Comparison of ENCODE assay signal across 33 cellular contexts in the genomic region with DNA sequence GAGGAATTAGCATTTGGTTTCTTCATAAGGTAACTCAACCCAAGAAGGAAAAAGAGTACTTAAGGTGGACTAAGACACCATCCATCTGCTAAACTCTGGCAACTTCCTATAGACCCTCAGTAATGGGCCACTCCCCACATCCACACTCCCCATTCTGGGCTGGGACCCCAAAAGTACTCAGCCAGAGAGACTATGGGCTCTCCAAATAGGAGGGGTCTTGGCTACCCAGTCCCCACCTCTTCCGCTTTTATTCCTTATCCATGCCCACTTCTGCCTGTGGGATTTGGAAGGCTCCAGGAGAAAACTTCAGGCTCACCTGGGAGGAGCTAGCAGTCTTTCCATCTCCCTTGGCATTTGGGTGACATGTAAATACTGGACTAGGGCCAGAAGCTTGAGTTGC.
DNase-seq lines count a peak whose midpoint lies in the region; TF ChIP-seq lines count a peak whose summit lies in the region.
"Had no signal": no experiment of that assay in that cellular context is flagged by ENCODE, and none has a peak within 500 bp of the region (broad histone marks: within the 10 kb centered on the region; RNA-seq: fewer than 3 reads in every experiment).

No MANE protein-coding gene starts in this region.

- no peaks in the 10 kb centered on the region for H3K36me3 ChIP-seq in esophagus muscularis mucosa
- H3K36me3 ChIP-seq: BE2C; BLaER1; BLaER1 treated with 17β-estradiol and CSF1 and Interleukin-3, amounts not matched to agents 10 nM and 100 nM had no signal

- no peaks in the 10 kb centered on the region for H3K9me3 ChIP-seq in esophagus muscularis mucosa
- H3K9me3 ChIP-seq: A549; BE2C; BLaER1; BLaER1 treated with 17β-estradiol and CSF1 and Interleukin-3, amounts not matched to agents 10 nM and 100 nM; Caco-2 had no signal

- no peaks in the 10 kb centered on the region for H3K9me3 Mint-ChIP-seq in activated CD4-positive, alpha-beta T cell treated with anti-CD3 and anti-CD28 coated beads, Interleukin-2, amount 10 ng/mL, durations not matched to agents 24 days and 14 days
- H3K9me3 Mint-ChIP-seq: CD4-positive, alpha-beta T cell; CD8-positive, alpha-beta memory T cell; CD8-positive, alpha-beta T cell had no signal

- WGBS in esophagus muscularis mucosa = 93% methylated on average over 1 of the region's 1 CpG

- no peaks in the 10 kb centered on the region for H3K27me3 Mint-ChIP-seq in activated CD4-positive, alpha-beta T cell treated with anti-CD3 and anti-CD28 coated beads, Interleukin-2, amount 10 ng/mL, durations not matched to agents 24 days and 14 days

- H3K4me3 Mint-ChIP-seq in activated CD4-positive, alpha-beta T cell treated with anti-CD3 and anti-CD28 coated beads, Interleukin-2, amount 10 ng/mL, durations not matched to agents 24 days and 14 days = no peak overlapping the region
- H3K4me3 Mint-ChIP-seq: B cell; CD14-positive monocyte; CD4-positive, alpha-beta memory T cell; CD4-positive, alpha-beta T cell; CD4-positive, CD25-positive, alpha-beta regulatory T cell; CD8-positive, alpha-beta memory T cell; CD8-positive, alpha-beta T cell had no signal

- H3K4me1 ChIP-seq in esophagus muscularis mucosa = no peaks in the 10 kb centered on the region
- H3K4me1 ChIP-seq: A549; BE2C; BLaER1; BLaER1 treated with 17β-estradiol and CSF1 and Interleukin-3, amounts not matched to agents 10 nM and 100 nM; Caco-2 had no signal

- peaks cover 0 to 29% (median 0%) of the 10 kb centered on the region in 4 donors for H3K27me3 ChIP-seq in esophagus muscularis mucosa
- H3K27me3 ChIP-seq: BE2C; BLaER1; BLaER1 treated with 17β-estradiol and CSF1 and Interleukin-3, amounts not matched to agents 10 nM and 100 nM had no signal

- no peak overlapping the region for H3K4me3 ChIP-seq in esophagus muscularis mucosa
- H3K4me3 ChIP-seq: A549; BLaER1; BLaER1 treated with 17β-estradiol and CSF1 and Interleukin-3, amounts not matched to agents 10 nM and 100 nM had no signal

- no peak for TF ChIP-seq CTCF in esophagus muscularis mucosa (IDR thresholded peaks at IDR 0.05)

- no peaks in the 10 kb centered on the region for H3K36me3 Mint-ChIP-seq in activated CD4-positive, alpha-beta T cell treated with anti-CD3 and anti-CD28 coated beads, Interleukin-2, amount 10 ng/mL, durations not matched to agents 24 days and 14 days (ENCODE audit: low read depth)
- H3K36me3 Mint-ChIP-seq: CD14-positive monocyte; CD4-positive, alpha-beta memory T cell; CD4-positive, CD25-positive, alpha-beta regulatory T cell; CD8-positive, alpha-beta memory T cell; CD8-positive, alpha-beta T cell had no signal

- DNase-seq in activated CD4-positive, alpha-beta T cell treated with anti-CD3 and anti-CD28 coated beads, Interleukin-2, amount 10 ng/mL, durations not matched to agents 24 days and 14 days = peak; percentile 37
- DNase-seq in activated CD4-positive, alpha-beta T cell treated with anti-CD3 and anti-CD28 coated beads, Interleukin-2, amount 50 U/mL, for 48 hours = no peak
- DNase-seq in D341Med (ENCODE audit: low spot score) (peak; percentile 4), esophagus muscularis mucosa (ENCODE audit: extremely low spot score) (peak; percentile 64), HEK293T (ENCODE audit: extremely low spot score) (no peak), head of caudate nucleus (no peak)
- DNase-seq: 8988T; ACHN; AML-193; BE2C; C1 segment of cervical spinal cord; Caco-2; Calu3; CD4-positive, alpha-beta memory T cell; CD4-positive, alpha-beta T cell; CD4-positive, CD25-positive, alpha-beta regulatory T cell; CD8-positive, alpha-beta memory T cell; CD8-positive, alpha-beta T cell; COR-L47; DMS 273 treated with DMSO at 0.1 percent for 48 hours; DMS153; DMS53; DMS79; DMS79 treated with DMSO at 0.1 percent for 48 hours; DND-41; EL had no signal

- intact Hi-C loops in activated CD4-positive, alpha-beta T cell treated with anti-CD3 and anti-CD28 coated beads, Interleukin-2, amount 10 ng/mL, durations not matched to agents 24 days and 14 days (cut with micrococcal nuclease) = no loop called here
- intact Hi-C loops in esophagus muscularis mucosa (cut with DNase I) (no loop called here), head of caudate nucleus (cut with DNase I) (no loop called here)

- no peaks in the 10 kb centered on the region for H3K4me1 Mint-ChIP-seq in activated CD4-positive, alpha-beta T cell treated with anti-CD3 and anti-CD28 coated beads, Interleukin-2, amount 10 ng/mL, durations not matched to agents 24 days and 14 days
- H3K4me1 Mint-ChIP-seq: B cell; CD14-positive monocyte; CD4-positive, alpha-beta memory T cell; CD4-positive, CD25-positive, alpha-beta regulatory T cell; CD8-positive, alpha-beta memory T cell had no signal

- POLR2A ChIA-PET in HEK293T (lab: Yijun Ruan, JAX) = no interaction called here

- no peak for TF ChIP-seq POLR2A in esophagus muscularis mucosa (IDR thresholded peaks at IDR 0.05; ENCODE audit: low read depth)

- no peak overlapping the region for H3K27ac ChIP-seq in esophagus muscularis mucosa (replicated peaks in 1 of 4)
- H3K27ac ChIP-seq: 22Rv1; A549; BLaER1; BLaER1 treated with 17β-estradiol and CSF1 and Interleukin-3, amounts not matched to agents 10 nM and 100 nM; C4-2B had no signal

- H3K27ac Mint-ChIP-seq in activated CD4-positive, alpha-beta T cell treated with anti-CD3 and anti-CD28 coated beads, Interleukin-2, amount 10 ng/mL, durations not matched to agents 24 days and 14 days = no peak overlapping the region
- H3K27ac Mint-ChIP-seq: B cell; CD4-positive, alpha-beta memory T cell; CD4-positive, alpha-beta T cell; CD4-positive, CD25-positive, alpha-beta regulatory T cell; CD8-positive, alpha-beta memory T cell; CD8-positive, alpha-beta T cell had no signal

- no peak for TF ChIP-seq EP300 in esophagus muscularis mucosa (IDR thresholded peaks at IDR 0.05)

- CTCF ChIA-PET in HEK293T (lab: Yijun Ruan, JAX) = no interaction called here

TF ChIP-seq in HEK293T, 16 proteins besides CTCF, POLR2A, EP300 and RAD21:
- TF ChIP-seq FOXK2 (IDR thresholded peaks at IDR 0.05) (no peak), L3MBTL2 (conservative IDR thresholded peaks at IDR 0.05) (no peak), BHLHE40 (IDR thresholded peaks at IDR 0.05; ENCODE audit: borderline replicate concordance) (no peak)

Comparison
In these comparisons a context has a peak if more than half of its experiments do, and no peak if none do; other contexts are left out.
1. DNase-seq: peak in activated CD4-positive, alpha-beta T cell treated with anti-CD3 and anti-CD28 coated beads, Interleukin-2, amount 10 ng/mL, durations not matched to agents 24 days and 14 days (single experiment), D341Med (single experiment) and esophagus muscularis mucosa (single experiment); none in activated CD4-positive, alpha-beta T cell treated with anti-CD3 and anti-CD28 coated beads, Interleukin-2, amount 50 U/mL, for 48 hours (0 of 2), HEK293T (single experiment) and head of caudate nucleus (0 of 42).